In the genomic region with DNA sequence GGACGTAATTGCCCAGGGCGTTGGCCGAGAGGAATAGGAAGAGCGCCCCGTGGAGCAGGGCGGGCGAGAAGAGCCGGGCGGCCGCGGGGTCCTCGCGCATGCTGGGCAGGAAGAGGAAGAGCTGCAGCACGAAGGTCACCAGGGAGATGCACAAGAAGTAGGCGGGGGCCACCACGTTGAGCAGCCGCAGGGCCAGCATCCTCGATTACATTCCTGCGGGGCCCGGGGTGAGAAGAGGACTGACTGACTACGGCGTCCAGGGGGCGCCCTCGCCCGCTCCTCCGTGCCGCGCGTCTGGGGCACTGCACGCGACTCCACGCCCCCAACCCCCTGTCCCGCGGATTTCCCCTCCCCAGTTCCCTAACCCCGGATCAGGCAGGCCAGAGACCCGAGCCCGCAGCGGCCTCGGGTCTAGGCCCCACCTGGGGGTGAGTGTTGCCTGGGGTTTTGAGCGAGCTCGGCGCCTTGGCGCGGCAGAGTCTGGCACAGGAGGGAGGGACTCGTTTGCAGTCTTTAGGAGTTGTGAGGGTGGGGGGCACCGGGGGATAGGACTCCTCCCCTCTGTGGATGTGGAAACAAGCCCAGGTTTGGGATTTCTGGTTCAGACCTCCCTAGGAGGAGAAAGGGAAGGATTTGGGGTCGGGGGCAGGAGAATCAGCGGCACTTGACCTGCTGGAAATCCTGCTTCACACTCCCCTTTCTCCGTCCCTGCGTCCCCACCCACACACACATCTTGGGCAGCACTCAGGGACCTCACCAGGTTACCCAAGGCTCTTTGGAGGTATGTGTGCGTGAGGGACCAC, we compare ENCODE assay signal across 9 cellular contexts. TPM values are rescaled to one million over a fixed set of nuclear protein-coding genes. Genes with fewer than 3 reads are reported as not detected.
DNase-seq lines count a peak whose midpoint lies in the region; ATAC-seq, FAIRE-seq and TF ChIP-seq lines count a peak whose summit lies in the region.
"Had no signal": no experiment of that assay in that cellular context is flagged by ENCODE, and none has a peak within 500 bp of the region (broad histone marks: within the 10 kb centered on the region; RNA-seq: fewer than 3 reads in every experiment).

No MANE protein-coding gene starts in this region.

- no peak overlapping the region for H3K27ac ChIP-seq in CD8-positive, alpha-beta memory T cell (ENCODE audit: low read depth, low read length)
- H3K27ac ChIP-seq in RWPE1, result no peak overlapping the region
- H3K27ac ChIP-seq in astrocyte (ENCODE audit: low read depth, low read length), result no peak overlapping the region
- H3K27ac ChIP-seq: Peyer's patch had no signal

- H2AFZ ChIP-seq in astrocyte (ENCODE audit: low read depth, low read length), result peak overlapping the region; percentile 1

- peaks cover 59 to 86% of the 10 kb centered on the region in 2 donors for H3K27me3 Mint-ChIP-seq in CD8-positive, alpha-beta memory T cell
- H3K27me3 Mint-ChIP-seq in astrocyte (ENCODE audit: low read depth, unreplicated experiment), result peaks cover 67% of the 10 kb centered on the region

- peaks cover 38% of the 10 kb centered on the region for H3K27me3 ChIP-seq in CD8-positive, alpha-beta memory T cell (ENCODE audit: insufficient read depth, low read length, poor library complexity, severe bottlenecking)
- H3K27me3 ChIP-seq in astrocyte (ENCODE audit: insufficient read depth, low read length), result peaks cover 65% of the 10 kb centered on the region

- no peaks in the 10 kb centered on the region for H3K79me2 ChIP-seq in astrocyte (ENCODE audit: insufficient read depth, low read length)

- POLR2A ChIA-PET in CD8-positive, alpha-beta memory T cell (lab: Charles Lee), result no interaction called here
- POLR2A ChIA-PET in RWPE1 (lab: Yijun Ruan, JAX; ENCODE audit: low non-redundant PET), result no interaction called here

- no peak overlapping the region for H3K9ac ChIP-seq in astrocyte (ENCODE audit: low read length)

- peak overlapping the region in 1 of 8 donors; percentile 49 for H3K27ac Mint-ChIP-seq in CD8-positive, alpha-beta memory T cell
- H3K27ac Mint-ChIP-seq in astrocyte (ENCODE audit: unreplicated experiment), result no peak overlapping the region
- no peak overlapping the region for H3K27ac Mint-ChIP-seq in stimulated activated effector memory CD8-positive, alpha-beta T cell treated with anti-CD3 and anti-CD28 coated beads, Interleukin-12 subunit alpha, Interleukin-12 subunit beta, amount 100 ng/mL, for 72 hours

- ATAC-seq in stimulated activated effector memory CD8-positive, alpha-beta T cell treated with anti-CD3 and anti-CD28 coated beads, Interleukin-12 subunit alpha, Interleukin-12 subunit beta, amount 100 ng/mL, for 72 hours, result peak; percentile 71
- no peak for ATAC-seq in GM18909 (IDR thresholded peaks at IDR 0.05; ENCODE audit: poor library complexity, unreplicated experiment)
- ATAC-seq in GM21447 (IDR thresholded peaks at IDR 0.05; ENCODE audit: unreplicated experiment), result no peak

- H3K4me1 ChIP-seq in CD8-positive, alpha-beta memory T cell (ENCODE audit: insufficient read depth, low read length), result no peaks in the 10 kb centered on the region
- peaks cover 12% of the 10 kb centered on the region for H3K4me1 ChIP-seq in astrocyte (ENCODE audit: insufficient read depth, low read length)

- CTCF ChIA-PET in CD8-positive, alpha-beta memory T cell (lab: Charles Lee), result no interaction called here
- CTCF ChIA-PET in RWPE1 (lab: Yijun Ruan, JAX), result interaction anchor here (0.6 to 2.1 kb wide), 2 partner anchors 13 to 34 kb away, joined by 4 to 6 read pairs; no protein-coding TSS in a partner anchor

- peak in 2 of 5 donors; percentile 11 to 16 for DNase-seq in CD8-positive, alpha-beta memory T cell
- DNase-seq in HFF-Myc (ENCODE audit: extremely low read depth, low read depth) (no peak), RWPE1 (ENCODE audit: low spot score) (peak; percentile 41), astrocyte (ENCODE audit: low read depth) (no peak), kidney tubule cell (ENCODE audit: low spot score) (peak; percentile 39)
- peak in 1 of 2 donors; percentile 73 for DNase-seq in stimulated activated effector memory CD8-positive, alpha-beta T cell treated with anti-CD3 and anti-CD28 coated beads, Interleukin-12 subunit alpha, Interleukin-12 subunit beta, amount 100 ng/mL, for 72 hours (ENCODE audit: low spot score in 2 of 2)

- TF ChIP-seq CTCF in HFF-Myc (IDR thresholded peaks at IDR 0.05; ENCODE audit: low read depth, low read length, missing control alignments) (peak; percentile 71), RWPE1 (conservative IDR thresholded peaks at IDR 0.05; ENCODE audit: low read depth) (peak; percentile 56), astrocyte (IDR thresholded peaks at IDR 0.05; ENCODE audit: insufficient read depth, low read depth, low read length) (peak; percentile 21)

- H3K9me3 ChIP-seq in CD8-positive, alpha-beta memory T cell (ENCODE audit: low read length), result no peaks in the 10 kb centered on the region
- no peaks in the 10 kb centered on the region for H3K9me3 ChIP-seq in astrocyte (ENCODE audit: insufficient read depth, low read depth, low read length)
- H3K9me3 ChIP-seq: Peyer's patch had no signal

- no peaks in the 10 kb centered on the region for H3K36me3 ChIP-seq in CD8-positive, alpha-beta memory T cell (ENCODE audit: insufficient read depth, low read length)
- H3K36me3 ChIP-seq in astrocyte (ENCODE audit: insufficient read depth, low read length), result no peaks in the 10 kb centered on the region
- H3K36me3 ChIP-seq: Peyer's patch had no signal

- H3K4me2 ChIP-seq in astrocyte (ENCODE audit: low read length), result peak overlapping the region; percentile 86

- H4K20me1 ChIP-seq in astrocyte (ENCODE audit: insufficient read depth, low read length), result peaks cover 8% of the 10 kb centered on the region

- peaks cover 0 to 2% (median 0%) of the 10 kb centered on the region in 5 donors for H3K9me3 Mint-ChIP-seq in CD8-positive, alpha-beta memory T cell
- H3K9me3 Mint-ChIP-seq in astrocyte (ENCODE audit: unreplicated experiment), result peaks cover 2% of the 10 kb centered on the region
- H3K9me3 Mint-ChIP-seq in stimulated activated effector memory CD8-positive, alpha-beta T cell treated with anti-CD3 and anti-CD28 coated beads, Interleukin-12 subunit alpha, Interleukin-12 subunit beta, amount 100 ng/mL, for 72 hours, result no peaks in the 10 kb centered on the region

- no peak overlapping the region for H3K4me3 ChIP-seq in CD8-positive, alpha-beta memory T cell (ENCODE audit: low read length)
- H3K4me3 ChIP-seq in HFF-Myc (replicated peaks; ENCODE audit: low read depth, low read length), result no peak overlapping the region
- no peak overlapping the region for H3K4me3 ChIP-seq in astrocyte (ENCODE audit: insufficient read depth, low read depth, low read length)

- no peaks in the 10 kb centered on the region for H3K36me3 Mint-ChIP-seq in CD8-positive, alpha-beta memory T cell
- H3K36me3 Mint-ChIP-seq in astrocyte (ENCODE audit: low read depth, unreplicated experiment), result no peaks in the 10 kb centered on the region
- no peaks in the 10 kb centered on the region for H3K36me3 Mint-ChIP-seq in stimulated activated effector memory CD8-positive, alpha-beta T cell treated with anti-CD3 and anti-CD28 coated beads, Interleukin-12 subunit alpha, Interleukin-12 subunit beta, amount 100 ng/mL, for 72 hours

- no peak for FAIRE-seq in astrocyte (lab: Jason Lieb, UNC)

- peaks cover 13 to 29% (median 25%) of the 10 kb centered on the region in 3 donors for H3K4me1 Mint-ChIP-seq in CD8-positive, alpha-beta memory T cell
- H3K4me1 Mint-ChIP-seq in astrocyte (ENCODE audit: low read depth, unreplicated experiment), result no peaks in the 10 kb centered on the region
- peaks cover 24% of the 10 kb centered on the region for H3K4me1 Mint-ChIP-seq in stimulated activated effector memory CD8-positive, alpha-beta T cell treated with anti-CD3 and anti-CD28 coated beads, Interleukin-12 subunit alpha, Interleukin-12 subunit beta, amount 100 ng/mL, for 72 hours

- peak overlapping the region; percentile 15 to 86 (median 63) for H3K4me3 Mint-ChIP-seq in CD8-positive, alpha-beta memory T cell
- peak overlapping the region; percentile 77 for H3K4me3 Mint-ChIP-seq in astrocyte (ENCODE audit: unreplicated experiment)
- H3K4me3 Mint-ChIP-seq in stimulated activated effector memory CD8-positive, alpha-beta T cell treated with anti-CD3 and anti-CD28 coated beads, Interleukin-12 subunit alpha, Interleukin-12 subunit beta, amount 100 ng/mL, for 72 hours, result peak overlapping the region; percentile 50

RNA-seq across cellular contexts. Expression of a gene that starts 1.9 kb away (rescaled TPM):
- not detected for total RNA-seq in CD8-positive, alpha-beta memory T cell
- polyA plus RNA-seq in CD8-positive, alpha-beta memory T cell, result not detected
- 0.50 and 0.52 TPM in 2 replicates for total RNA-seq in astrocyte

RNA-seq across cellular contexts. Expression of a gene that starts 41.7 kb away (rescaled TPM):
- total RNA-seq in CD8-positive, alpha-beta memory T cell, result 10 to 100 TPM; 10.5 to 12.7 TPM
- 6.2 TPM for polyA plus RNA-seq in CD8-positive, alpha-beta memory T cell
- 16.7 and 20.2 TPM in 2 replicates for total RNA-seq in astrocyte

RNA-seq across cellular contexts. Expression of a gene that starts 41.9 kb away (rescaled TPM):
- under 1 TPM; 0.64 to 0.68 TPM for total RNA-seq in CD8-positive, alpha-beta memory T cell
- polyA plus RNA-seq in CD8-positive, alpha-beta memory T cell, result 0.28 TPM
- 11.3 and 22.8 TPM in 2 replicates for total RNA-seq in astrocyte

Comparison
In these comparisons a context has a peak if more than half of its experiments do, and no peak if none do; other contexts are left out.
1. DNase-seq: peak in RWPE1 (single experiment) and kidney tubule cell (single experiment); none in HFF-Myc (single experiment) and astrocyte (single experiment).
2. CTCF ChIP-seq: peak in every context shown above with its lines; median percentile 71 in HFF-Myc; 56 in RWPE1; 21 in astrocyte.
3. Peak in every context shown above with its lines, with median percentiles within 50 percentile points of each other: H3K4me3 Mint-ChIP-seq.